8 cellular contexts compared by ENCODE assay signal in the genomic region with DNA sequence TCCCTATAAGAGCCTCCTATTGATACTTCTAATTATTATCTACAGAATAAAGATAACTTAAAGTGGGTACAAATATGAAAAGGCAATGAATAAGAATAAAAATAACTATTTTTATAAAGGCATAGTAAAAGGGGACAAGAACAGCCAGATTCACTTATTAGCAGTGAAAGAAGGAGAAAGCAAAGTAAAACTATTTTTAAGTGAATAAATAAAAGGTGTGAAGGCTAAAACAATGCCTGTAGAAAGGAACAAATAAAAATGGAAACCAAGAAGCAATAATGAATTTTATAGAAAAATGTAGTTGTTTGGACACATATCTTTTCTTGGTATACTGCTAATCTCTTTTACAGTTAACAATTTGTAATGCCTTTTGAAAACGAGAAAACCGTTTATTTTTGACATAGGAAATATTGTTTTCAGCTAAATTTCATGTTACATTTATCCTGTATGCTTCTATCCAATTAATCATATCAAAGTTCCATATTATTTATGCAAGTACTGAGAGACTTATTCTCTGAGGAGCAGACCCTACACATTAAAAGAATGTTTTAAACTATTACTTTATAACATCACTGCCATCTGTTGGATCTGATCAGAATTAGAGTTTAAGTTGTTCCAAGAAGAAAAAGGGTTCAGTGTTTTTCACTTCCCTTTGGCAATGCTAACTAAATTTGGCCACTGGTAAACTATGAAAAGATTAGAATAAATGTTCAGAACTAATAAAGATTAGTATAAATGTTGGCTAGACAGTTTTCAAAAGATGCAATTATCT. TPM values are rescaled to one million over a fixed set of nuclear protein-coding genes. Genes with fewer than 3 reads are reported as not detected.
DNase-seq lines count a peak whose midpoint lies in the region; ATAC-seq and TF ChIP-seq lines count a peak whose summit lies in the region.

No MANE protein-coding gene starts in this region.

- H3K27me3 ChIP-seq in kidney epithelial cell (ENCODE audit: control insufficient read depth, insufficient read depth, low read length) (no peaks in the 10 kb centered on the region), sigmoid colon (no peaks in the 10 kb centered on the region), MG63 (no peaks in the 10 kb centered on the region)

- H3K36me3 ChIP-seq in kidney epithelial cell (ENCODE audit: control insufficient read depth, insufficient read depth, low read length) (no peaks in the 10 kb centered on the region), sigmoid colon (no peaks in the 10 kb centered on the region), MG63 (no peaks in the 10 kb centered on the region)

- intact Hi-C loops in sigmoid colon (cut with DNase I), result loop anchor here (5.0 to 10.0 kb wide), 8 partner anchors 80 to 1490 kb away; a partner anchor contains a TSS

- no peak for TF ChIP-seq EP300 in sigmoid colon (IDR thresholded peaks at IDR 0.05)

- no peak overlapping the region for H3K27ac ChIP-seq in VCaP
- H3K27ac ChIP-seq in sigmoid colon, result no peak overlapping the region

- peak; percentile 73 for ATAC-seq in GM18511 (IDR thresholded peaks at IDR 0.05; ENCODE audit: unreplicated experiment)

- DNase-seq in ACHN (peak; percentile 49), kidney epithelial cell (ENCODE audit: low read depth) (no peak), sigmoid colon (no peak), cerebellar nuclear complex (lab: John Stamatoyannopoulos, UW) (no peak), MG63 (no peak)

- TF ChIP-seq CTCF in LNCAP (IDR thresholded peaks at IDR 0.05) (peak; percentile 68), VCaP (conservative IDR thresholded peaks at IDR 0.05) (peak; percentile 68), kidney epithelial cell (IDR thresholded peaks at IDR 0.05; ENCODE audit: insufficient read depth, low read length, poor library complexity, severe bottlenecking) (peak; percentile 45), sigmoid colon (IDR thresholded peaks at IDR 0.05) (peak in 1 of 4 experiments; percentile 7)

- no peak for TF ChIP-seq POLR2A in sigmoid colon (IDR thresholded peaks at IDR 0.05)

- WGBS in sigmoid colon, 2 donors, result 40 to 44% methylated on average over 2 of the region's 2 CpGs

- H3K4me1 ChIP-seq in sigmoid colon, result peaks cover 0 to 11% (median 4%) of the 10 kb centered on the region in 4 donors

- in situ Hi-C loops in ACHN (cut with HindIII; ENCODE audit: low pct_ligation_motif_present, low pct_unique_long_range_greater_than_20kb, low sequenced_read_pairs), result loop anchor here (25.0 kb wide), 1 partner anchor 425 kb away; no protein-coding TSS in a partner anchor

- no peak overlapping the region for H3K4me3 ChIP-seq in kidney epithelial cell (ENCODE audit: low read depth, low read length)
- H3K4me3 ChIP-seq in sigmoid colon, result no peak overlapping the region
- H3K4me3 ChIP-seq in MG63, result no peak overlapping the region

- H3K9me3 ChIP-seq in sigmoid colon, result no peaks in the 10 kb centered on the region
- no peaks in the 10 kb centered on the region for H3K9me3 ChIP-seq in MG63

RNA-seq across cellular contexts. Expression of a gene that starts 59.1 kb away (rescaled TPM):
- total RNA-seq in kidney epithelial cell (0.34 and 1.6 TPM in 2 replicates), sigmoid colon (not detected)
- polyA plus RNA-seq in sigmoid colon, result not detected
- total RNA-seq in MG63 (2014; rRNA removed; shearing (Covaris generic); ENCODE audit: low replicate concordance), result not detected in 2 replicates
